8 cellular contexts compared by ENCODE assay signal in the genomic region with DNA sequence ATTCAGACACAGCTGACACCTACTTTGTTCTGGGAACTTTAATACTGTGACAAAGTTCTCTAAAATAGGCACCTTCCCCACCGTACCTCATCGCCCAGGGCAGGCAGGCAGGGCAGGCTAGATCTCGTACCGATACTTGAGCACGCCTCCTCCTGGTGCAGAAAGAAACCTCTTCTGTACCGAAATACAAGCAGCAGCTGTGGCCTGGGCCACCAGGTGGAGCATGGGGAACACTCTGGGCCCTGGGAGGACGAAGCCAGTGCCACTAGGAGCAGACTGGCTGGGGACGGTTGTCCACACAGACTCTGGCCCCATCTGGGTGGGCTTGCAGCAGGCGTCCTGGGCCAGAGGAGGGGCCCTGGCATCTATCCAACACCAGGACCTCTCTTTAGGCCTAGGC. TPM values are rescaled to one million over a fixed set of nuclear protein-coding genes. Genes with fewer than 3 reads are reported as not detected.
DNase-seq lines count a peak whose midpoint lies in the region; ATAC-seq and TF ChIP-seq lines count a peak whose summit lies in the region.

No MANE protein-coding gene starts in this region.

- H3K36me3 ChIP-seq in OCI-LY1 (ENCODE audit: insufficient read depth, low read length) (peaks cover 9% of the 10 kb centered on the region; the same call in 1 of the 2 replicates), adrenal gland (replicated peaks in 1 of 2) (peaks cover 0 to 17% of the 10 kb centered on the region in 2 donors)

- H3K4me2 ChIP-seq in OCI-LY1 (ENCODE audit: low read length), result no peak overlapping the region

- no peak overlapping the region for H3K4me3 Mint-ChIP-seq in type B pancreatic cell

- intact Hi-C loops in adrenal gland (cut with DNase I), result no loop called here

- H3K4me1 ChIP-seq in OCI-LY1 (ENCODE audit: insufficient read depth, low read length, severe bottlenecking) (no peaks in the 10 kb centered on the region), adrenal gland (replicated peaks in 1 of 2) (peaks cover 32 to 46% of the 10 kb centered on the region in 2 donors)

- no peak for DNase-seq in AG09309 (ENCODE audit: low read depth)
- peak; percentile 62 for DNase-seq in GM10266 (ENCODE audit: extremely low spot score)
- peak; percentile 71 to 91 (median 85) for DNase-seq in adrenal gland
- peak; percentile 91 for DNase-seq in iPS-NIHi11 (ENCODE audit: low spot score)
- DNase-seq in type B pancreatic cell (ENCODE audit: extremely low spot score, unreplicated experiment), result no peak

- H3K36me3 Mint-ChIP-seq in type B pancreatic cell, result peaks cover 7% of the 10 kb centered on the region

- no peaks in the 10 kb centered on the region for H3K9me3 Mint-ChIP-seq in type B pancreatic cell

- no peak overlapping the region for H3K27ac Mint-ChIP-seq in type B pancreatic cell

- H2AFZ ChIP-seq in OCI-LY1 (ENCODE audit: low read length), result no peak overlapping the region

- H3K27me3 Mint-ChIP-seq in type B pancreatic cell, result no peaks in the 10 kb centered on the region

- H3K9me2 ChIP-seq in OCI-LY1 (ENCODE audit: low read depth, low read length), result no peaks in the 10 kb centered on the region

- no peaks in the 10 kb centered on the region for H3K79me2 ChIP-seq in OCI-LY1 (ENCODE audit: insufficient read depth, low read length)

- TF ChIP-seq POLR2A in adrenal gland (IDR thresholded peaks at IDR 0.05), result peak in 1 of 2 donors; percentile 17

- peak; percentile 47 for TF ChIP-seq CTCF in AG09309 (IDR thresholded peaks at IDR 0.05; ENCODE audit: control insufficient read depth, insufficient read depth, low read depth, low read length, missing control alignments)
- peak; percentile 68 for TF ChIP-seq CTCF in GM10266 (IDR thresholded peaks at IDR 0.05; ENCODE audit: control insufficient read depth, insufficient read depth, low read depth, missing control alignments)
- TF ChIP-seq CTCF in OCI-LY1 (IDR thresholded peaks at IDR 0.05; ENCODE audit: low read length), result peak; percentile 89
- peak; percentile 50 to 97 (median 88) for TF ChIP-seq CTCF in adrenal gland (IDR thresholded peaks at IDR 0.05)
- peak; percentile 72 for TF ChIP-seq CTCF in type B pancreatic cell (conservative IDR thresholded peaks at IDR 0.05)

- H3K4me1 Mint-ChIP-seq in type B pancreatic cell (ENCODE audit: unreplicated experiment), result peaks cover 3% of the 10 kb centered on the region

- H3K9me3 ChIP-seq in OCI-LY1 (ENCODE audit: low read length) (no peaks in the 10 kb centered on the region), adrenal gland (replicated peaks in 1 of 3) (no peaks in the 10 kb centered on the region)

- no peaks in the 10 kb centered on the region for H4K20me1 ChIP-seq in OCI-LY1 (ENCODE audit: insufficient read depth, low read length)

- no peak overlapping the region for H3K9ac ChIP-seq in OCI-LY1 (ENCODE audit: low read length)

- 45 to 67% (median 50%) methylated on average over 6 to 9 of the region's 9 CpGs for WGBS in adrenal gland, 4 donors

- no peaks in the 10 kb centered on the region for H3F3A ChIP-seq in OCI-LY1 (ENCODE audit: insufficient read depth, low read length)

- H3K4me3 ChIP-seq in AG09309 (ENCODE audit: control insufficient read depth, low read depth, low read length) (no peak overlapping the region), OCI-LY1 (ENCODE audit: low read depth, low read length, poor library complexity, severe bottlenecking) (no peak overlapping the region), adrenal gland (no peak overlapping the region)

- ATAC-seq in HG03025 (IDR thresholded peaks at IDR 0.05; ENCODE audit: low FRiP score, unreplicated experiment) (no peak), GM19328 (IDR thresholded peaks at IDR 0.05; ENCODE audit: unreplicated experiment) (no peak)

- H3K27ac ChIP-seq in OCI-LY1 (ENCODE audit: low read depth, low read length, poor library complexity, severe bottlenecking) (no peak overlapping the region), adrenal gland (peak overlapping the region in 4 of 5 donors; percentile 77 to 94 (median 88))

- no peaks in the 10 kb centered on the region for H3K27me3 ChIP-seq in OCI-LY1 (ENCODE audit: insufficient read depth, low read length)
- H3K27me3 ChIP-seq in adrenal gland, result no peaks in the 10 kb centered on the region

RNA-seq across cellular contexts. Expression of a gene that starts 12.8 kb away (rescaled TPM):
- total RNA-seq in adrenal gland, result 100 to 1,000 TPM in 1 of 8 donors, 10 to 100 TPM in 7; 49.5 to 105 (median 74.0) TPM
- polyA plus RNA-seq in adrenal gland, result 10 to 100 TPM; 37.8 to 53.0 (median 43.0) TPM
- 33.5 and 35.5 TPM in 2 replicates for total RNA-seq in type B pancreatic cell (ENCODE audit: low replicate concordance)

RNA-seq across cellular contexts. Expression of a gene that starts 16.1 kb away (rescaled TPM):
- 100 to 1,000 TPM in 7 of 8 donors, 10 to 100 TPM in 1; 81.5 to 281 (median 183) TPM for total RNA-seq in adrenal gland
- 100 to 1,000 TPM in 2 of 3 donors, 1 to 10 TPM in 1; 7.5 to 368 (median 212) TPM for polyA plus RNA-seq in adrenal gland
- 0.12 and 1.8 TPM in 2 replicates for total RNA-seq in type B pancreatic cell (ENCODE audit: low replicate concordance)

RNA-seq across cellular contexts. Expression of a gene that starts 32.6 kb away (rescaled TPM):
- 10 to 100 TPM; 18.7 to 92.6 (median 41.8) TPM for total RNA-seq in adrenal gland
- 10 to 100 TPM; 45.1 to 61.5 (median 53.6) TPM for polyA plus RNA-seq in adrenal gland
- 40.1 and 46.6 TPM in 2 replicates for total RNA-seq in type B pancreatic cell (ENCODE audit: low replicate concordance)

RNA-seq across cellular contexts. Expression of a gene that starts 44.0 kb away (rescaled TPM):
- 10 to 100 TPM; 11.4 to 64.7 (median 29.1) TPM for total RNA-seq in adrenal gland
- 10 to 100 TPM; 47.5 to 82.8 (median 58.7) TPM for polyA plus RNA-seq in adrenal gland
- total RNA-seq in type B pancreatic cell (ENCODE audit: low replicate concordance), result 30.3 and 31.5 TPM in 2 replicates

RNA-seq across cellular contexts. Expression of a gene that starts 44.2 kb away (rescaled TPM):
- total RNA-seq in adrenal gland (100 to 1,000 TPM; 211 to 363 (median 240) TPM), type B pancreatic cell (ENCODE audit: low replicate concordance) (234 and 302 TPM in 2 replicates)
- polyA plus RNA-seq in adrenal gland, result 100 to 1,000 TPM; 122 to 475 (median 216) TPM

Comparison
In these comparisons a context has a peak if more than half of its experiments do, and no peak if none do; other contexts are left out.
1. DNase-seq: peak in GM10266 (single experiment), adrenal gland (7 of 7) and iPS-NIHi11 (single experiment); none in AG09309 (single experiment) and type B pancreatic cell (single experiment).
2. RNA of a gene that starts 16.1 kb away (total RNA-seq): 81.5 to 281 TPM in adrenal gland; 0.12 to 1.8 TPM in type B pancreatic cell; every median in the first group is over 10 times any median in the second.
3. Peak in every context shown above with its lines, with median percentiles within 50 percentile points of each other: CTCF ChIP-seq.